1 cellular context compared by ENCODE assay signal in the genomic region with DNA sequence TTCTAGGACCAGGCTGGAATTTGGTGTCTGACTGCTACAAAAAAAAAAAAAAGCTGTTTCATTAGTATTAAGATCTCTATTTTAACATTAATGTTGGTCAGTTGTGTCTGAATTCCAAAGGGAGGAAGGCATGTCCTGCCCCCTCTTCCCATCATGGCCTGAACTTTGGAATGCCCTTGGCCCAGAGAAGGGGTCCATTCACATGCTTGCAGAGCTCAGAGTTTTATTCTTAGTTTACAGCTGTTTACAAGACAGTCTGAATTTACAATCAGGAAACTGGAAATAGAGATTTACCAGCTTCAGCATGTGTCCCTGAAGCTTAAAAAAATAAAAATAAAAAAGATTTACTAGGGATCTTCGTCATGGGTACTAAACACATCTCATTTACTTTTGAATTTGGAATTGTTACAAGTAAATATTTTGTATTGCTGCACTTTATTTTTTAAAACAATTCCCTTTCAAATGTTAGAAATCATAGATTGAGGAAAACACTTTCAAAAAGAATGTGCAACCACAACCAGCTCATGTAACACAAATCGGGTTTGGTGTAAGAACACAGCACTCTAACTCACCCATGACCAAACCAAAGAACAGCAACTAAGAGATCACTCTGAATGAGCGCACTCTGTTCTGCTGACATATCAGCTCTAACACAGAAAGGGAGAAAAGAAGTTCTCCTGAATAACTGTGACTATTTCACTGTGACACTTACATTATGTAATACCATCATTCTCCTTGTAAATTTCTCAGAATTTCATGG.
TF ChIP-seq lines count a peak whose summit lies in the region.

No MANE protein-coding gene starts in this region.

TF ChIP-seq in K562, 482 proteins besides CTCF, POLR2A, EP300 and RAD21:
- TF ChIP-seq CBX1 (IDR thresholded peaks at IDR 0.05; ENCODE audit: low read depth): no peak
- TF ChIP-seq SMARCA4 (IDR thresholded peaks at IDR 0.05): no peak
- no peak for TF ChIP-seq RBM17 (IDR thresholded peaks at IDR 0.05; ENCODE audit: borderline replicate concordance, low read depth, low read length)
- no peak for TF ChIP-seq MYC (IDR thresholded peaks at IDR 0.05; ENCODE audit: low read depth, low read length)
- no peak for TF ChIP-seq MYC (CRISPR knock-in tag; IDR thresholded peaks at IDR 0.05; ENCODE audit: borderline replicate concordance, low read depth)
- TF ChIP-seq, protein P1, sequence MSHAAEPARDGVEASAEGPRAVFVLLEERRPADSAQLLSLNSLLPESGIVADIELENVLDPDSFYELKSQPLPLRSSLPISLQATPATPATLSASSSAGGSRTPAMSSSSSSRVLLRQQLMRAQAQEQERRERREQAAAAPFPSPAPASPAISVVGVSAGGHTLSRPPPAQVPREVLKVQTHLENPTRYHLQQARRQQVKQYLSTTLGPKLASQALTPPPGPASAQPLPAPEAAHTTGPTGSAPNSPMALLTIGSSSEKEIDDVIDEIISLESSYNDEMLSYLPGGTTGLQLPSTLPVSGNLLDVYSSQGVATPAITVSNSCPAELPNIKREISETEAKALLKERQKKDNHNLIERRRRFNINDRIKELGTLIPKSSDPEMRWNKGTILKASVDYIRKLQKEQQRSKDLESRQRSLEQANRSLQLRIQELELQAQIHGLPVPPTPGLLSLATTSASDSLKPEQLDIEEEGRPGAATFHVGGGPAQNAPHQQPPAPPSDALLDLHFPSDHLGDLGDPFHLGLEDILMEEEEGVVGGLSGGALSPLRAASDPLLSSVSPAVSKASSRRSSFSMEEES (CRISPR knock-in tag; IDR thresholded peaks at IDR 0.05): peak; percentile 55
- no peak for TF ChIP-seq FOS (IDR thresholded peaks at IDR 0.05; ENCODE audit: extremely low read depth, insufficient read length)
- TF ChIP-seq TAF15 (IDR thresholded peaks at IDR 0.05; ENCODE audit: low read depth, low read length): no peak
- TF ChIP-seq ZNF561 (CRISPR knock-in tag; conservative IDR thresholded peaks at IDR 0.05): no peak
- TF ChIP-seq BRD9 (IDR thresholded peaks at IDR 0.05; ENCODE audit: low read depth, partially characterized antibody): peak; percentile 14
- no peak for TF ChIP-seq ZNF644 (tag; IDR thresholded peaks at IDR 0.05; ENCODE audit: low read depth)
- TF ChIP-seq ETV1 (tag; conservative IDR thresholded peaks at IDR 0.05; ENCODE audit: low read depth): no peak
- peak; percentile 7 for TF ChIP-seq MEIS2 (IDR thresholded peaks at IDR 0.05; ENCODE audit: partially characterized antibody)
- TF ChIP-seq, protein P2, sequence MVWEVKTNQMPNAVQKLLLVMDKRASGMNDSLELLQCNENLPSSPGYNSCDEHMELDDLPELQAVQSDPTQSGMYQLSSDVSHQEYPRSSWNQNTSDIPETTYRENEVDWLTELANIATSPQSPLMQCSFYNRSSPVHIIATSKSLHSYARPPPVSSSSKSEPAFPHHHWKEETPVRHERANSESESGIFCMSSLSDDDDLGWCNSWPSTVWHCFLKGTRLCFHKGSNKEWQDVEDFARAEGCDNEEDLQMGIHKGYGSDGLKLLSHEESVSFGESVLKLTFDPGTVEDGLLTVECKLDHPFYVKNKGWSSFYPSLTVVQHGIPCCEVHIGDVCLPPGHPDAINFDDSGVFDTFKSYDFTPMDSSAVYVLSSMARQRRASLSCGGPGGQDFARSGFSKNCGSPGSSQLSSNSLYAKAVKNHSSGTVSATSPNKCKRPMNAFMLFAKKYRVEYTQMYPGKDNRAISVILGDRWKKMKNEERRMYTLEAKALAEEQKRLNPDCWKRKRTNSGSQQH (CRISPR knock-in tag; IDR thresholded peaks at IDR 0.05): no peak
- no peak for TF ChIP-seq NCOA6 (IDR thresholded peaks at IDR 0.05)
- TF ChIP-seq, protein P3, sequence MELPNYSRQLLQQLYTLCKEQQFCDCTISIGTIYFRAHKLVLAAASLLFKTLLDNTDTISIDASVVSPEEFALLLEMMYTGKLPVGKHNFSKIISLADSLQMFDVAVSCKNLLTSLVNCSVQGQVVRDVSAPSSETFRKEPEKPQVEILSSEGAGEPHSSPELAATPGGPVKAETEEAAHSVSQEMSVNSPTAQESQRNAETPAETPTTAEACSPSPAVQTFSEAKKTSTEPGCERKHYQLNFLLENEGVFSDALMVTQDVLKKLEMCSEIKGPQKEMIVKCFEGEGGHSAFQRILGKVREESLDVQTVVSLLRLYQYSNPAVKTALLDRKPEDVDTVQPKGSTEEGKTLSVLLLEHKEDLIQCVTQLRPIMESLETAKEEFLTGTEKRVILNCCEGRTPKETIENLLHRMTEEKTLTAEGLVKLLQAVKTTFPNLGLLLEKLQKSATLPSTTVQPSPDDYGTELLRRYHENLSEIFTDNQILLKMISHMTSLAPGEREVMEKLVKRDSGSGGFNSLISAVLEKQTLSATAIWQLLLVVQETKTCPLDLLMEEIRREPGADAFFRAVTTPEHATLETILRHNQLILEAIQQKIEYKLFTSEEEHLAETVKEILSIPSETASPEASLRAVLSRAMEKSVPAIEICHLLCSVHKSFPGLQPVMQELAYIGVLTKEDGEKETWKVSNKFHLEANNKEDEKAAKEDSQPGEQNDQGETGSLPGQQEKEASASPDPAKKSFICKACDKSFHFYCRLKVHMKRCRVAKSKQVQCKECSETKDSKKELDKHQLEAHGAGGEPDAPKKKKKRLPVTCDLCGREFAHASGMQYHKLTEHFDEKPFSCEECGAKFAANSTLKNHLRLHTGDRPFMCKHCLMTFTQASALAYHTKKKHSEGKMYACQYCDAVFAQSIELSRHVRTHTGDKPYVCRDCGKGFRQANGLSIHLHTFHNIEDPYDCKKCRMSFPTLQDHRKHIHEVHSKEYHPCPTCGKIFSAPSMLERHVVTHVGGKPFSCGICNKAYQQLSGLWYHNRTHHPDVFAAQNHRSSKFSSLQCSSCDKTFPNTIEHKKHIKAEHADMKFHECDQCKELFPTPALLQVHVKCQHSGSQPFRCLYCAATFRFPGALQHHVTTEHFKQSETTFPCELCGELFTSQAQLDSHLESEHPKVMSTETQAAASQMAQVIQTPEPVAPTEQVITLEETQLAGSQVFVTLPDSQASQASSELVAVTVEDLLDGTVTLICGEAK (IDR thresholded peaks at IDR 0.05): no peak
- TF ChIP-seq, protein P3 (CRISPR knock-in tag; IDR thresholded peaks at IDR 0.05): no peak
- TF ChIP-seq PHF8 (IDR thresholded peaks at IDR 0.05; ENCODE audit: borderline replicate concordance, low read length): no peak
- TF ChIP-seq MTA3 (IDR thresholded peaks at IDR 0.05; ENCODE audit: borderline replicate concordance): no peak
- no peak for TF ChIP-seq TEAD2 (tag; IDR thresholded peaks at IDR 0.05)
- no peak for TF ChIP-seq NR2C1 (IDR thresholded peaks at IDR 0.05)
- no peak for TF ChIP-seq NR2C1 (tag; IDR thresholded peaks at IDR 0.05)
- TF ChIP-seq CEBPG (CRISPR knock-in tag; IDR thresholded peaks at IDR 0.05): no peak
- peak in 1 of 2 experiments; percentile 12; a peak in 1 of 4 replicates for TF ChIP-seq CEBPG (tag; conservative IDR thresholded peaks at IDR 0.05 in 1 of 2, IDR thresholded peaks at IDR 0.05 in 1 of 2)
- no peak for TF ChIP-seq FOXJ3 (CRISPR knock-in tag; IDR thresholded peaks at IDR 0.05)
- TF ChIP-seq, protein P4, sequence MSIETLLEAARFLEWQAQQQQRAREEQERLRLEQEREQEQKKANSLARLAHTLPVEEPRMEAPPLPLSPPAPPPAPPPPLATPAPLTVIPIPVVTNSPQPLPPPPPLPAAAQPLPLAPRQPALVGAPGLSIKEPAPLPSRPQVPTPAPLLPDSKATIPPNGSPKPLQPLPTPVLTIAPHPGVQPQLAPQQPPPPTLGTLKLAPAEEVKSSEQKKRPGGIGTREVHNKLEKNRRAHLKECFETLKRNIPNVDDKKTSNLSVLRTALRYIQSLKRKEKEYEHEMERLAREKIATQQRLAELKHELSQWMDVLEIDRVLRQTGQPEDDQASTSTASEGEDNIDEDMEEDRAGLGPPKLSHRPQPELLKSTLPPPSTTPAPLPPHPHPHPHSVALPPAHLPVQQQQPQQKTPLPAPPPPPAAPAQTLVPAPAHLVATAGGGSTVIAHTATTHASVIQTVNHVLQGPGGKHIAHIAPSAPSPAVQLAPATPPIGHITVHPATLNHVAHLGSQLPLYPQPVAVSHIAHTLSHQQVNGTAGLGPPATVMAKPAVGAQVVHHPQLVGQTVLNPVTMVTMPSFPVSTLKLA (conservative IDR thresholded peaks at IDR 0.05): no peak
- TF ChIP-seq, protein P5, sequence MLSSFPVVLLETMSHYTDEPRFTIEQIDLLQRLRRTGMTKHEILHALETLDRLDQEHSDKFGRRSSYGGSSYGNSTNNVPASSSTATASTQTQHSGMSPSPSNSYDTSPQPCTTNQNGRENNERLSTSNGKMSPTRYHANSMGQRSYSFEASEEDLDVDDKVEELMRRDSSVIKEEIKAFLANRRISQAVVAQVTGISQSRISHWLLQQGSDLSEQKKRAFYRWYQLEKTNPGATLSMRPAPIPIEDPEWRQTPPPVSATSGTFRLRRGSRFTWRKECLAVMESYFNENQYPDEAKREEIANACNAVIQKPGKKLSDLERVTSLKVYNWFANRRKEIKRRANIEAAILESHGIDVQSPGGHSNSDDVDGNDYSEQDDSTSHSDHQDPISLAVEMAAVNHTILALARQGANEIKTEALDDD (IDR thresholded peaks at IDR 0.05): no peak
TF ChIP-seq in K562: peak in this region for 4.
